ENCODE assay signal across 25 cellular contexts in genomic region chr1:185353124-185353523, GRCh38.
"Had no signal": no experiment of that assay in that cellular context is flagged by ENCODE, and none has a peak within 500 bp of the region (broad histone marks: within the 10 kb centered on the region; RNA-seq: fewer than 3 reads in every experiment).

No MANE protein-coding gene starts in this region.

- H3K27ac Mint-ChIP-seq: activated CD8-positive, alpha-beta T cell treated with anti-CD3 and anti-CD28 coated beads for 36 hours; activated naive CD4-positive, alpha-beta T cell treated with anti-CD3 and anti-CD28 coated beads, Interleukin-2, amount 50 U/mL, for 24 hours; activated naive CD8-positive, alpha-beta T cell treated with anti-CD3 and anti-CD28 coated beads, Interleukin-2, amount 50 U/mL, for 24 hours; activated T-helper 2 cell treated with anti-CD3 and anti-CD28 coated beads, Interferon-gamma antibody, Interleukin-2, Interleukin-4, amounts not matched to agents 10 μg/mL and 5 μg/mL and 100 μg/mL, durations not matched to agents 14 hours and 24 hours and 36 hours; natural killer cell had no signal

- ATAC-seq: activated CD8-positive, alpha-beta T cell treated with anti-CD3 and anti-CD28 coated beads for 36 hours; activated naive CD8-positive, alpha-beta T cell treated with anti-CD3 and anti-CD28 coated beads, Interleukin-2, amount 50 U/mL, for 24 hours; activated T-cell treated with anti-CD3 and anti-CD28 coated beads, Interleukin-2, amount 50 U/mL, for 4 hours; gastrocnemius medialis; left colon; natural killer cell; pancreas had no signal

- H3K27me3 Mint-ChIP-seq: activated CD8-positive, alpha-beta T cell treated with anti-CD3 and anti-CD28 coated beads for 36 hours; activated naive CD4-positive, alpha-beta T cell treated with anti-CD3 and anti-CD28 coated beads, Interleukin-2, amount 50 U/mL, for 24 hours; activated naive CD8-positive, alpha-beta T cell treated with anti-CD3 and anti-CD28 coated beads, Interleukin-2, amount 50 U/mL, for 24 hours had no signal

- DNase-seq: activated CD4-positive, alpha-beta T cell treated with anti-CD3 and anti-CD28 coated beads, Interleukin-2, amount 50 U/mL, for 1 hour; activated CD4-positive, CD25-positive, alpha-beta regulatory T cell treated with anti-CD3 and anti-CD28 coated beads, Interleukin-2, amount 50 U/mL, for 72 hours; activated CD8-positive, alpha-beta T cell treated with anti-CD3 and anti-CD28 coated beads for 36 hours; activated naive CD8-positive, alpha-beta T cell treated with anti-CD3 and anti-CD28 coated beads, Interleukin-2, amount 50 U/mL, for 24 hours; activated T-cell treated with anti-CD3 and anti-CD28 coated beads, Interleukin-2, amount 50 U/mL, for 4 hours; amygdala; central memory CD4-positive, alpha-beta T cell; effector CD8-positive, alpha-beta T cell; gastrocnemius medialis; glutamatergic neuron; left colon; midbrain; natural killer cell; pancreas; retina; SK-N-SH; stimulated activated CD4-positive, alpha-beta T cell treated with anti-CD3 and anti-CD28 coated beads, Interleukin-15, amount 100 ng/mL, for 24 hours; stimulated activated CD4-positive, alpha-beta T cell treated with anti-CD3 and anti-CD28 coated beads, Interleukin-2, amount 100 ng/mL, for 24 hours; stimulated activated naive CD4-positive, alpha-beta T cell; T-helper 2 cell; tibial artery had no signal

- FAIRE-seq: endometrium, keratinocyte, pancreas had no signal

- H3K4me3 Mint-ChIP-seq: activated CD8-positive, alpha-beta T cell treated with anti-CD3 and anti-CD28 coated beads for 36 hours; activated naive CD4-positive, alpha-beta T cell treated with anti-CD3 and anti-CD28 coated beads, Interleukin-2, amount 50 U/mL, for 24 hours; activated naive CD8-positive, alpha-beta T cell treated with anti-CD3 and anti-CD28 coated beads, Interleukin-2, amount 50 U/mL, for 24 hours; activated T-cell treated with anti-CD3 and anti-CD28 coated beads, Interleukin-2, amount 50 U/mL, for 4 hours; natural killer cell had no signal

- H3K9me3 Mint-ChIP-seq: activated CD8-positive, alpha-beta T cell treated with anti-CD3 and anti-CD28 coated beads for 36 hours; activated naive CD4-positive, alpha-beta T cell treated with anti-CD3 and anti-CD28 coated beads, Interleukin-2, amount 50 U/mL, for 24 hours; activated naive CD8-positive, alpha-beta T cell treated with anti-CD3 and anti-CD28 coated beads, Interleukin-2, amount 50 U/mL, for 24 hours; activated T-cell treated with anti-CD3 and anti-CD28 coated beads, Interleukin-2, amount 50 U/mL, for 4 hours; activated T-helper 2 cell treated with anti-CD3 and anti-CD28 coated beads, Interferon-gamma antibody, Interleukin-2, Interleukin-4, amounts not matched to agents 10 μg/mL and 5 μg/mL and 100 μg/mL, durations not matched to agents 14 hours and 24 hours and 36 hours; natural killer cell had no signal

- H3K4me1 Mint-ChIP-seq: activated naive CD8-positive, alpha-beta T cell treated with anti-CD3 and anti-CD28 coated beads, Interleukin-2, amount 50 U/mL, for 24 hours had no signal

- H3K36me3 Mint-ChIP-seq: natural killer cell had no signal
